9 cellular contexts compared by ENCODE assay signal in the genomic region with DNA sequence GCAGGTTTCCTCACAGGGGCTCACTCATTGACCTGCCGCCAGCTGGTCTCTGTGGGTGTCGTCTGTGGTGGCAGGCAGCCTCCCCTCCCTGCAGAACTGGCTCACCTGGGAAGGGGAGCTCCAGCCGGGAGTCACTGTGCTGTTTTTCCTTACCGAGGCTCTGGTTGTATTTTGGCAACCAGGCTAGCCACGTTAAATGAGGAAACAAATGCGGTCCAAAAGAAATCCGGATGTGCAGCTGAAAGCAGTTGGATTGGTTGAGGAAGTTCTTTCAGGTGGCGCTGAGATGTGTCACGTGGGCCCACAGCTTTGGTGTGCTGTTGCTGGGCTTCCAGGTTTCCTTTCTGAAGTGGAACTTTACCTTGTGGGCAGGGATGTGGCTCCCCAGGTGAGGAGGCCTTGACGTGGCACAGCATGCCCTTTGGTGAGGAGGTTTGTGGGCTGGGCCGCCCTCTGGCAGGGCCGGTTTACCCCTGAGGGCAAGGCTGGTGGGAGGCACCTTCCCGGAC. TPM values are rescaled to one million over a fixed set of nuclear protein-coding genes. Genes with fewer than 3 reads are reported as not detected.
DNase-seq lines count a peak whose midpoint lies in the region; ATAC-seq, FAIRE-seq and TF ChIP-seq lines count a peak whose summit lies in the region.
"Had no signal": no experiment of that assay in that cellular context is flagged by ENCODE, and none has a peak within 500 bp of the region (broad histone marks: within the 10 kb centered on the region; RNA-seq: fewer than 3 reads in every experiment).

No MANE protein-coding gene starts in this region.

- DNase-seq in T-helper 2 cell (peak in 3 of 5 experiments; percentile 9 to 34 (median 17)), NCI-H2196 (lab: John Stamatoyannopoulos, UW; ENCODE audit: unreplicated experiment) (peak; percentile 91), GM12891 (ENCODE audit: insufficient read length, low spot score) (no peak), osteoblast (ENCODE audit: insufficient read length, low spot score, missing footprints) (no peak)
- no peak for DNase-seq in T-helper 2 cell treated with Interferon-gamma antibody and Interleukin-4, amounts not matched to agents 5 μg/mL and 100 μg/mL, for 36 hours (ENCODE audit: low spot score)

- H3K4me1 ChIP-seq in rectal smooth muscle tissue (ENCODE audit: control insufficient read depth, insufficient read depth, low read length), result no peaks in the 10 kb centered on the region
- no peaks in the 10 kb centered on the region for H3K4me1 ChIP-seq in osteoblast (ENCODE audit: insufficient read depth, low read length)

- no peak for FAIRE-seq in GM12891 (lab: Jason Lieb, UNC)

- no peaks in the 10 kb centered on the region for H3K36me3 ChIP-seq in rectal smooth muscle tissue (ENCODE audit: control insufficient read depth, insufficient read depth, low read length)
- H3K36me3 ChIP-seq in osteoblast (ENCODE audit: insufficient read depth, low read length), result peaks cover 2% of the 10 kb centered on the region

- H3K27me3 Mint-ChIP-seq in T-helper 2 cell treated with Interferon-gamma antibody and Interleukin-4, amounts not matched to agents 5 μg/mL and 100 μg/mL, for 36 hours (ENCODE audit: low read depth), result no peaks in the 10 kb centered on the region

- H3K36me3 Mint-ChIP-seq in T-helper 2 cell treated with Interferon-gamma antibody and Interleukin-4, amounts not matched to agents 5 μg/mL and 100 μg/mL, for 36 hours (ENCODE audit: low read depth), result no peaks in the 10 kb centered on the region

- no peaks in the 10 kb centered on the region for H3K9me3 ChIP-seq in osteoblast (ENCODE audit: low read depth, low read length)

- no peak overlapping the region for H3K4me3 Mint-ChIP-seq in T-helper 2 cell treated with Interferon-gamma antibody and Interleukin-4, amounts not matched to agents 5 μg/mL and 100 μg/mL, for 36 hours

- ATAC-seq in GM21737 (IDR thresholded peaks at IDR 0.05; ENCODE audit: unreplicated experiment), result no peak

- TF ChIP-seq POLR2A in GM12891 (IDR thresholded peaks at IDR 0.05; ENCODE audit: low read depth, low read length), result no peak

- H3K4me3 ChIP-seq in rectal smooth muscle tissue (ENCODE audit: low read length) (peak overlapping the region; percentile 1), osteoblast (ENCODE audit: insufficient read depth, low read length) (no peak overlapping the region)

- no peaks in the 10 kb centered on the region for H3K9me3 Mint-ChIP-seq in T-helper 2 cell treated with Interferon-gamma antibody and Interleukin-4, amounts not matched to agents 5 μg/mL and 100 μg/mL, for 36 hours

- no peak overlapping the region for H3K9ac ChIP-seq in rectal smooth muscle tissue (ENCODE audit: low read length)

- no peak overlapping the region for H3K4me2 ChIP-seq in osteoblast (ENCODE audit: insufficient read depth, low read length)

- TF ChIP-seq CTCF in osteoblast (IDR thresholded peaks at IDR 0.05; ENCODE audit: extremely low read depth, low read depth, low read length), result no peak

- no peak overlapping the region for H3K27ac Mint-ChIP-seq in T-helper 2 cell treated with Interferon-gamma antibody and Interleukin-4, amounts not matched to agents 5 μg/mL and 100 μg/mL, for 36 hours

- H3K27me3 ChIP-seq in rectal smooth muscle tissue (ENCODE audit: control insufficient read depth, insufficient read depth, low read length), result no peaks in the 10 kb centered on the region
- H3K27me3 ChIP-seq in osteoblast (ENCODE audit: insufficient read depth, low read length), result no peaks in the 10 kb centered on the region

- no peak overlapping the region for H2AFZ ChIP-seq in osteoblast (ENCODE audit: low read length)

- H3K27ac ChIP-seq in angular gyrus (ENCODE audit: low read depth, low read length), result peak overlapping the region; percentile 85
- H3K27ac ChIP-seq in rectal smooth muscle tissue (ENCODE audit: low read depth, low read length), result no peak overlapping the region
- no peak overlapping the region for H3K27ac ChIP-seq in osteoblast (ENCODE audit: low read depth, low read length)
- H3K27ac ChIP-seq: VCaP had no signal

- peaks cover 11% of the 10 kb centered on the region for H3K4me1 Mint-ChIP-seq in T-helper 2 cell treated with Interferon-gamma antibody and Interleukin-4, amounts not matched to agents 5 μg/mL and 100 μg/mL, for 36 hours (ENCODE audit: low read depth)

- peaks cover 15% of the 10 kb centered on the region for H3K79me2 ChIP-seq in osteoblast (ENCODE audit: insufficient read depth, low read length)

- H4K20me1 ChIP-seq in osteoblast (ENCODE audit: insufficient read depth, low read length), result peaks cover 5% of the 10 kb centered on the region

TF ChIP-seq in GM12891, 5 proteins besides CTCF, POLR2A, EP300 and RAD21:
- TF ChIP-seq SPI1 (IDR thresholded peaks at IDR 0.05; ENCODE audit: low read depth, low read length), result no peak
- no peak for TF ChIP-seq POU2F2 (IDR thresholded peaks at IDR 0.05; ENCODE audit: low read depth, low read length)
- no peak for TF ChIP-seq PAX5 (IDR thresholded peaks at IDR 0.05; ENCODE audit: insufficient read depth, low read length, severe bottlenecking)
- no peak for TF ChIP-seq POLR2AphosphoS5 (IDR thresholded peaks at IDR 0.05; ENCODE audit: low read depth, low read length)
- TF ChIP-seq TAF1 (IDR thresholded peaks at IDR 0.05; ENCODE audit: low read depth, low read length), result no peak

RNA-seq across cellular contexts. Expression of a gene that starts 14.2 kb away (rescaled TPM):
- polyA plus RNA-seq in GM12891 (2012; ENCODE audit: low read depth, missing spikeins), result 1.1 TPM
- total RNA-seq in osteoblast, result 31.1 and 32.1 TPM in 2 replicates

Comparison
In these comparisons a context has a peak if more than half of its experiments do, and no peak if none do; other contexts are left out.
1. DNase-seq: peak in T-helper 2 cell (3 of 5) and NCI-H2196 (single experiment); none in T-helper 2 cell treated with Interferon-gamma antibody and Interleukin-4, amounts not matched to agents 5 μg/mL and 100 μg/mL, for 36 hours (single experiment), GM12891 (single experiment) and osteoblast (single experiment).